Comparison of ENCODE assay signal across 8 cellular contexts in the genomic region with DNA sequence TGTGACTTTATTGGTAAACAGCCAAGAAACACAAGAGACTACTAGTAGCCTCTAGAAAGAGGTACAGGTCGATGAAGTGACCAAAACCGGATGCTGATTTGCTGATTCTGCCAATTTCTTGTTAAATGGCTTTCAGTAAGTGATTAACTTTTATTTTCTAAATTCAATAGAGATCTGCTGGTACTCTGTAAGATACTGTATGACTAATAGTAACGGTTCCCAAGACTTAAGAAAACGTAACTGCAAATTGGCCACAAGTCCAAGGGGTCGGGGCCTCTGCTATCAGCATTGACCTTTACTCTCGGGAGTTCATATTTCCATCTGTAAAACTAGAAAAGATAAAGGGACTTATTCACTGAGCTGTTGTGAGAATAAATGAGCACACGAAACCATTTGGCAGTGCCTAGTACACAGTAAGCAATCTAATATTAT. TPM values are rescaled to one million over a fixed set of nuclear protein-coding genes. Genes with fewer than 3 reads are reported as not detected.
DNase-seq lines count a peak whose midpoint lies in the region; ATAC-seq, FAIRE-seq and TF ChIP-seq lines count a peak whose summit lies in the region.

No MANE protein-coding gene starts in this region.

- peaks cover 59% of the 10 kb centered on the region for H3K79me2 ChIP-seq in keratinocyte (ENCODE audit: control insufficient read depth, insufficient read depth, low read length)

- H2AFZ ChIP-seq in keratinocyte (ENCODE audit: control insufficient read depth, low read length), result no peak overlapping the region

- H3K27ac ChIP-seq in SJSA1, result no peak overlapping the region; the same call in 1 of the 2 replicates
- H3K27ac ChIP-seq in keratinocyte (ENCODE audit: control insufficient read depth, insufficient read depth, low read length), result no peak overlapping the region

- no peak overlapping the region for H3K9ac ChIP-seq in keratinocyte (ENCODE audit: control insufficient read depth, extremely low read depth, insufficient read depth, low read length)

- peak overlapping the region; percentile 69; the same call in 1 of the 2 replicates for H3K4me3 ChIP-seq in AG10803 (ENCODE audit: low read length)
- peak overlapping the region; percentile 93; the same call in 1 of the 2 replicates for H3K4me3 ChIP-seq in SJSA1
- peak overlapping the region; percentile 1 to 83 (median 51) for H3K4me3 ChIP-seq in keratinocyte (ENCODE audit: control insufficient read depth in 2 of 3, extremely low read depth in 1 of 3, insufficient read depth in 2 of 3, low read depth in 1 of 3, low read length in 3 of 3)

- dilution Hi-C loops in keratinocyte (cut with MboI; ENCODE audit: extremely low pct_ligation_motif_present, low sequenced_read_pairs), result loop anchor here (25.0 kb wide), 1 partner anchor 168 kb away; no protein-coding TSS in a partner anchor

- no peaks in the 10 kb centered on the region for H3K9me1 ChIP-seq in keratinocyte (ENCODE audit: control insufficient read depth, extremely low read depth, insufficient read depth, low read length)

- H3K9me3 ChIP-seq in SJSA1 (replicated peaks), result no peaks in the 10 kb centered on the region
- no peaks in the 10 kb centered on the region for H3K9me3 ChIP-seq in keratinocyte (ENCODE audit: control insufficient read depth, low read depth, low read length)

- no peaks in the 10 kb centered on the region for H4K20me1 ChIP-seq in keratinocyte (ENCODE audit: control insufficient read depth, extremely low read depth, insufficient read depth, low read length)

- DNase-seq in AG10803 (ENCODE audit: low read depth) (no peak), SJSA1 (ENCODE audit: low read depth in 1 of 2, low spot score in 2 of 2) (no peak), keratinocyte (ENCODE audit: low read depth, low spot score) (no peak), anterior cingulate cortex (lab: John Stamatoyannopoulos, UW) (no peak), iPS-NIHi7 (ENCODE audit: extremely low spot score) (no peak), T1000 (lab: John Stamatoyannopoulos, UW) (no peak)

- H3K27me3 ChIP-seq in SJSA1 (replicated peaks) (no peaks in the 10 kb centered on the region), keratinocyte (ENCODE audit: control insufficient read depth, extremely low read depth, insufficient read depth, low read length) (no peaks in the 10 kb centered on the region)

- TF ChIP-seq CTCF in AG10803 (conservative IDR thresholded peaks at IDR 0.05; ENCODE audit: low read length), result no peak
- TF ChIP-seq CTCF in keratinocyte (optimal IDR thresholded peaks at IDR 0.05 in 1 of 3, IDR thresholded peaks at IDR 0.05 in 1 of 3, conservative IDR thresholded peaks at IDR 0.05 in 1 of 3; ENCODE audit: extremely low read depth in 1 of 3, insufficient read depth in 2 of 3, low read length in 3 of 3), result no peak

- no peak for FAIRE-seq in keratinocyte (lab: Jason Lieb, UNC)

- peak; percentile 31 for ATAC-seq in GM21619 (IDR thresholded peaks at IDR 0.05; ENCODE audit: unreplicated experiment)
- no peak for ATAC-seq in HG03025 (IDR thresholded peaks at IDR 0.05; ENCODE audit: low FRiP score, unreplicated experiment)

- H3K36me3 ChIP-seq in SJSA1 (peaks cover 29% of the 10 kb centered on the region), keratinocyte (ENCODE audit: control insufficient read depth in 2 of 2, extremely low read depth in 1 of 2, insufficient read depth in 2 of 2, low read length in 2 of 2) (peaks cover 2 to 10% of the 10 kb centered on the region in 2 experiments)

- H3K4me1 ChIP-seq in SJSA1 (replicated peaks), result peaks cover 14% of the 10 kb centered on the region
- H3K4me1 ChIP-seq in keratinocyte (ENCODE audit: control insufficient read depth, extremely low read depth, insufficient read depth, low read length), result peaks cover 7% of the 10 kb centered on the region

- peak overlapping the region; percentile 25 for H3K4me2 ChIP-seq in keratinocyte (ENCODE audit: control insufficient read depth, extremely low read depth, insufficient read depth, low read depth, low read length)

RNA-seq across cellular contexts. Expression of a gene that starts 1.4 kb away (rescaled TPM):
- total RNA-seq in SJSA1 (2014; rRNA removed; shearing (Covaris generic)), result 72.1 and 83.4 TPM in 2 replicates
- polyA plus RNA-seq in keratinocyte, result 47.3 to 93.5 TPM (median 64.9 TPM) in 3 replicates
- 43.6 TPM for polyA plus RNA-seq in keratinocyte (2011; ENCODE audit: low read depth)
- 52.9 and 88.3 TPM in 2 replicates for polyA plus RNA-seq in keratinocyte (2011; cell fraction: cytosol; rRNA removed)
- 70.6 and 102 TPM in 2 replicates for polyA plus RNA-seq in keratinocyte (2011; cell fraction: nucleus; rRNA removed)
- 51.4 and 76.3 TPM in 2 replicates for polyA plus RNA-seq in keratinocyte (2012; ENCODE audit: low replicate concordance)
- polyA minus RNA-seq in keratinocyte, result 1.9 to 31.0 TPM (median 11.5 TPM) in 3 replicates
- polyA minus RNA-seq in keratinocyte (2011; cell fraction: cytosol; rRNA and poly(A)+ RNA removed), result 24.0 TPM
- 32.8 and 56.0 TPM in 2 replicates for polyA minus RNA-seq in keratinocyte (2011; cell fraction: nucleus; rRNA and poly(A)+ RNA removed)
